Comparison of ENCODE assay signal across 8 cellular contexts in genomic region chr13:45121421-45121820, GRCh38. TPM values are rescaled to one million over a fixed set of nuclear protein-coding genes. Genes with fewer than 3 reads are reported as not detected.
DNase-seq lines count a peak whose midpoint lies in the region; ATAC-seq and TF ChIP-seq lines count a peak whose summit lies in the region.

No MANE protein-coding gene starts in this region.

- TF ChIP-seq EP300 in suprapubic skin (IDR thresholded peaks at IDR 0.05): no peak

- TF ChIP-seq POLR2A in suprapubic skin (IDR thresholded peaks at IDR 0.05): no peak

- 22% methylated on average over 6 of the region's 6 CpGs for WGBS in suprapubic skin

- H3K9me3 ChIP-seq in suprapubic skin: no peaks in the 10 kb centered on the region

- H3K36me3 Mint-ChIP-seq in activated naive CD4-positive, alpha-beta T cell treated with anti-CD3 and anti-CD28 coated beads for 36 hours (ENCODE audit: low read depth): peaks cover 6% of the 10 kb centered on the region

- no peak for ATAC-seq in GM19324 (IDR thresholded peaks at IDR 0.05; ENCODE audit: low FRiP score, unreplicated experiment)

- peaks cover 18% of the 10 kb centered on the region for H3K4me1 Mint-ChIP-seq in activated naive CD4-positive, alpha-beta T cell treated with anti-CD3 and anti-CD28 coated beads for 36 hours (ENCODE audit: low read depth)

- TF ChIP-seq CTCF in RWPE1 (conservative IDR thresholded peaks at IDR 0.05; ENCODE audit: low read depth) (no peak), suprapubic skin (IDR thresholded peaks at IDR 0.05) (no peak)

- peak overlapping the region; percentile 90 for H3K4me3 ChIP-seq in suprapubic skin

- no peak overlapping the region for H3K4me3 Mint-ChIP-seq in activated naive CD4-positive, alpha-beta T cell treated with anti-CD3 and anti-CD28 coated beads for 36 hours

- no peak overlapping the region for H3K27ac Mint-ChIP-seq in activated naive CD4-positive, alpha-beta T cell treated with anti-CD3 and anti-CD28 coated beads for 36 hours

- H3K27ac ChIP-seq in RWPE1: no peak overlapping the region
- H3K27ac ChIP-seq in suprapubic skin: peak overlapping the region; percentile 91

- DNase-seq in NCI-H2171 treated with DMSO at 0.1 percent for 48 hours (lab: John Stamatoyannopoulos, UW) (peak; percentile 6), NCI-H2171 (lab: John Stamatoyannopoulos, UW) (no peak), RWPE1 (ENCODE audit: low spot score) (peak; percentile 20), glomerular visceral epithelial cell (ENCODE audit: extremely low spot score) (peak; percentile 30), suprapubic skin (ENCODE audit: low spot score in 2 of 2) (no peak), NCI-H446 treated with DMSO at 0.1 percent for 48 hours (lab: John Stamatoyannopoulos, UW) (no peak)
- no peak for DNase-seq in activated naive CD4-positive, alpha-beta T cell treated with anti-CD3 and anti-CD28 coated beads for 36 hours

- POLR2A ChIA-PET in RWPE1 (lab: Yijun Ruan, JAX; ENCODE audit: low non-redundant PET): no interaction called here

- no peaks in the 10 kb centered on the region for H3K9me3 Mint-ChIP-seq in activated naive CD4-positive, alpha-beta T cell treated with anti-CD3 and anti-CD28 coated beads for 36 hours

- peaks cover 27% of the 10 kb centered on the region for H3K4me1 ChIP-seq in suprapubic skin

- no peaks in the 10 kb centered on the region for H3K27me3 ChIP-seq in suprapubic skin

- H3K36me3 ChIP-seq in suprapubic skin: no peaks in the 10 kb centered on the region

- intact Hi-C loops in activated naive CD4-positive, alpha-beta T cell treated with anti-CD3 and anti-CD28 coated beads for 36 hours (cut with micrococcal nuclease): loop anchor here (2.0 to 5.0 kb wide), 3 partner anchors 176 to 545 kb away; partner anchors contain the start of genes COG3 and TSC22D1

- CTCF ChIA-PET in RWPE1 (lab: Yijun Ruan, JAX): interaction anchor here (1.0 kb wide), 1 partner anchor 160 kb away, joined by 3 read pairs; no protein-coding TSS in a partner anchor
- CTCF ChIA-PET in activated naive CD4-positive, alpha-beta T cell treated with anti-CD3 and anti-CD28 coated beads for 36 hours (lab: Charles Lee): interaction anchor here (2.8 kb wide), 1 partner anchor 73 kb away, joined by 15 read pairs; no protein-coding TSS in a partner anchor

- no peaks in the 10 kb centered on the region for H3K27me3 Mint-ChIP-seq in activated naive CD4-positive, alpha-beta T cell treated with anti-CD3 and anti-CD28 coated beads for 36 hours (ENCODE audit: low read depth)

RNA-seq across cellular contexts. Expression of gene GTF2F2, which starts 1.1 kb away (rescaled TPM):
- 10 to 100 TPM; 24.5 to 35.0 (median 30.5) TPM for total RNA-seq in suprapubic skin
- 10 to 100 TPM; 21.3 to 22.4 TPM for total RNA-seq in activated naive CD4-positive, alpha-beta T cell treated with anti-CD3 and anti-CD28 coated beads for 36 hours

Comparison
In these comparisons a context has a peak if more than half of its experiments do, and no peak if none do; other contexts are left out.
1. DNase-seq: peak in NCI-H2171 treated with DMSO at 0.1 percent for 48 hours (single experiment), RWPE1 (single experiment) and glomerular visceral epithelial cell (single experiment); none in NCI-H2171 (single experiment), suprapubic skin (0 of 2), activated naive CD4-positive, alpha-beta T cell treated with anti-CD3 and anti-CD28 coated beads for 36 hours (single experiment) and NCI-H446 treated with DMSO at 0.1 percent for 48 hours (single experiment).